ENCODE assay signal across 25 cellular contexts in the genomic region with DNA sequence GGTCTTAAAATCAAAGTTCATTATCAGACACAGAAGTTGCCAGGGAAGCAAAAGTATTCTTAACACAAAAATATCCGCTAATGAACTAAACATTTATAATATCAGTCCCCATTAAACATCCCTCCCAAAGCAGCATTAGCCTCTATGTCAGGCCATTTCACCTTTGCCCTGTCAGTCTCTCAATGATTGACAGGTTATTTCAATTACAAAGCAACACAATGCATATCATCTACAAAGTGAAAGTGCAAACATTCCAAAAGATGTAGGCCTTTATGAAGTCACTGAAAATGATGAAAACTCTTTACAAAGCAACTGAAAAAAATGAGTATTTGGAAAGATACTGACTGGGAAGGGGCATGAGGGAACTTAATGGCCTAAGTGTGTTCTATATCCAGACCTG. TPM values are rescaled to one million over a fixed set of nuclear protein-coding genes. Genes with fewer than 3 reads are reported as not detected.
A peak's percentile ranks its signal among the peaks of the same experiment; 100 is the strongest.
DNase-seq lines count a peak whose midpoint lies in the region; ATAC-seq, FAIRE-seq and TF ChIP-seq lines count a peak whose summit lies in the region.
"Had no signal": no experiment of that assay in that cellular context is flagged by ENCODE, and none has a peak within 500 bp of the region (broad histone marks: within the 10 kb centered on the region; RNA-seq: fewer than 3 reads in every experiment).

No MANE protein-coding gene starts in this region.

- CTCF ChIA-PET in HepG2 (lab: Yijun Ruan, JAX; ENCODE audit: low intra/inter-chr PET ratio, low total read pairs): no interaction called here

- in situ Hi-C loops in HepG2 (cut with HindIII; ENCODE audit: extremely low pct_ligation_motif_present, low pct_unique_long_range_greater_than_20kb): no loop called here

- POLR2A ChIA-PET in HepG2 (lab: Yijun Ruan, JAX): interaction anchor here (1.3 kb wide), 1 partner anchor 15 kb away, joined by 3 read pairs; no protein-coding TSS in a partner anchor

- no TSS peak for BruUV-seq in HepG2 (replicated peaks; lab: Mats Ljungman, UMichigan)

- H3K4me3 ChIP-seq in HepG2 (replicated peaks in 1 of 3; ENCODE audit: insufficient read depth in 1 of 3, low read depth in 2 of 3, low read length in 3 of 3) (no peak overlapping the region), right lobe of liver (no peak overlapping the region), astrocyte (ENCODE audit: insufficient read depth, low read depth, low read length) (no peak overlapping the region), testis (no peak overlapping the region)
- H3K4me3 ChIP-seq: A549; BLaER1 treated with 17β-estradiol and CSF1 and Interleukin-3, amounts not matched to agents 10 nM and 100 nM; GM23338 had no signal

- H3K4me3 Mint-ChIP-seq in astrocyte (ENCODE audit: unreplicated experiment): peak overlapping the region; percentile 62
- H3K4me3 Mint-ChIP-seq: CD14-positive monocyte; CD4-positive, alpha-beta T cell; CD8-positive, alpha-beta memory T cell; GM23338; H9; HFFc6 had no signal

- no peak overlapping the region for H2AFZ ChIP-seq in HepG2 (ENCODE audit: low read length)
- H2AFZ ChIP-seq in astrocyte (ENCODE audit: low read depth, low read length): no peak overlapping the region
- H2AFZ ChIP-seq: GM23338 had no signal

- no peak for TF ChIP-seq POLR2A in HepG2 (IDR thresholded peaks at IDR 0.05; ENCODE audit: insufficient read depth in 1 of 2, low read depth in 2 of 2, low read length in 2 of 2)
- TF ChIP-seq POLR2A in right lobe of liver (IDR thresholded peaks at IDR 0.05): no peak
- TF ChIP-seq POLR2A in testis (IDR thresholded peaks at IDR 0.05): no peak

- ATAC-seq in HepG2 (peak; percentile 64), right lobe of liver (no peak), left colon (peak; percentile 34)
- ATAC-seq: A549, GM23338, HCT116 had no signal

- no peak for FAIRE-seq in HepG2 (lab: Jason Lieb, UNC)
- FAIRE-seq in astrocyte (lab: Jason Lieb, UNC): no peak
- FAIRE-seq: A549, G401.6, GM12892 had no signal

- WGBS in HepG2 (ENCODE audit: low lambda C conversion rate): 88% methylated on average over 1 of the region's 1 CpG
- WGBS in right lobe of liver (ENCODE audit: insufficient coverage, low coverage, low lambda C conversion rate, missing lambda C conversion rate): 100% methylated on average over 1 of the region's 1 CpG
- 86 to 94% methylated on average over 1 of the region's 1 CpG for WGBS in testis, 2 donors

- H3K4me1 ChIP-seq in HepG2 (ENCODE audit: insufficient read depth, low read length) (peaks cover 27% of the 10 kb centered on the region), right lobe of liver (no peaks in the 10 kb centered on the region), astrocyte (ENCODE audit: insufficient read depth, low read length) (no peaks in the 10 kb centered on the region), testis (peaks cover 3% of the 10 kb centered on the region)
- H3K4me1 ChIP-seq: BE2C had no signal

- peaks cover 59% of the 10 kb centered on the region for H3K4me1 Mint-ChIP-seq in astrocyte (ENCODE audit: low read depth, unreplicated experiment)
- H3K4me1 Mint-ChIP-seq: CD14-positive monocyte; CD8-positive, alpha-beta memory T cell had no signal

- TF ChIP-seq RAD21 in HepG2 (CRISPR knock-in tag; IDR thresholded peaks at IDR 0.05): no peak

- intact Hi-C loops in HepG2 (cut with micrococcal nuclease; ENCODE audit: unreplicated experiment) (no loop called here), right lobe of liver (cut with DNase I) (no loop called here), left colon (cut with DNase I, micrococcal nuclease) (no loop called here), testis (cut with DNase I; ENCODE audit: low total_unique reads) (no loop called here)

- H3K4me2 ChIP-seq in HepG2 (ENCODE audit: low read depth, low read length): no peak overlapping the region
- H3K4me2 ChIP-seq in astrocyte (ENCODE audit: low read length): no peak overlapping the region
- H3K4me2 ChIP-seq: A549; BLaER1 treated with 17β-estradiol and CSF1 and Interleukin-3, amounts not matched to agents 10 nM and 100 nM; GM23338 had no signal

- no peak overlapping the region for H3K27ac ChIP-seq in HepG2 (ENCODE audit: extremely low read length, insufficient read depth, low read length)
- no peak overlapping the region for H3K27ac ChIP-seq in right lobe of liver
- H3K27ac ChIP-seq in astrocyte (ENCODE audit: low read depth, low read length): no peak overlapping the region
- H3K27ac ChIP-seq in testis: peak overlapping the region; percentile 16 to 42
- H3K27ac ChIP-seq: A549; BLaER1 treated with 17β-estradiol and CSF1 and Interleukin-3, amounts not matched to agents 10 nM and 100 nM had no signal

- H3K27me3 Mint-ChIP-seq in astrocyte (ENCODE audit: low read depth, unreplicated experiment): no peaks in the 10 kb centered on the region

- peak overlapping the region; percentile 79 for H3K27ac Mint-ChIP-seq in astrocyte (ENCODE audit: unreplicated experiment)
- H3K27ac Mint-ChIP-seq: CD14-positive monocyte; CD4-positive, alpha-beta T cell; CD8-positive, alpha-beta memory T cell; H9; HFFc6 had no signal

- H3K36me3 Mint-ChIP-seq in astrocyte (ENCODE audit: low read depth, unreplicated experiment): peaks cover 24% of the 10 kb centered on the region
- H3K36me3 Mint-ChIP-seq: CD14-positive monocyte had no signal

- H3K9me3 Mint-ChIP-seq in astrocyte (ENCODE audit: unreplicated experiment): no peaks in the 10 kb centered on the region
- H3K9me3 Mint-ChIP-seq: CD4-positive, alpha-beta T cell; GM23338; HFFc6 had no signal

- H3K79me2 ChIP-seq in HepG2 (ENCODE audit: insufficient read depth, low read length) (peaks cover 80% of the 10 kb centered on the region), astrocyte (ENCODE audit: insufficient read depth, low read length) (peaks cover 99% of the 10 kb centered on the region)

- H4K20me1 ChIP-seq in HepG2 (ENCODE audit: insufficient read depth, low read length) (peaks cover 4% of the 10 kb centered on the region; the same call in 1 of the 2 replicates), astrocyte (ENCODE audit: insufficient read depth, low read length) (peaks cover 95% of the 10 kb centered on the region)

- H3K27me3 ChIP-seq in HepG2 (ENCODE audit: control insufficient read depth in 1 of 2, insufficient read depth in 2 of 2, low read length in 2 of 2) (no peaks in the 10 kb centered on the region), right lobe of liver (no peaks in the 10 kb centered on the region), astrocyte (ENCODE audit: insufficient read depth, low read length) (no peaks in the 10 kb centered on the region), testis (no peaks in the 10 kb centered on the region)
- H3K27me3 ChIP-seq: BE2C; BLaER1 treated with 17β-estradiol and CSF1 and Interleukin-3, amounts not matched to agents 10 nM and 100 nM had no signal

- TF ChIP-seq CTCF in HepG2 (CRISPR knock-in tag; IDR thresholded peaks at IDR 0.05): no peak
- no peak for TF ChIP-seq CTCF in right lobe of liver (IDR thresholded peaks at IDR 0.05)
- no peak for TF ChIP-seq CTCF in astrocyte (IDR thresholded peaks at IDR 0.05; ENCODE audit: insufficient read depth, low read depth, low read length)
- TF ChIP-seq CTCF in testis (IDR thresholded peaks at IDR 0.05): no peak

- H3K36me3 ChIP-seq in HepG2 (replicated peaks in 1 of 2; ENCODE audit: control insufficient read depth in 1 of 2, insufficient read depth in 2 of 2, low read length in 2 of 2) (peaks cover 0 to 11% of the 10 kb centered on the region in 2 experiments; a peak in 3 of 5 replicates), right lobe of liver (no peaks in the 10 kb centered on the region), astrocyte (ENCODE audit: insufficient read depth, low read length) (peaks cover 19% of the 10 kb centered on the region), testis (ENCODE audit: low read depth, missing control alignments) (no peaks in the 10 kb centered on the region)

- DNase-seq in HepG2 (ENCODE audit: low spot score) (peak; percentile 55), right lobe of liver (no peak), astrocyte (ENCODE audit: low read depth) (no peak), left colon (no peak), testis (no peak), T-helper 1 cell (no peak), NOMO-1 treated with dmso at 0.1 percent for 144 hours (lab: John Stamatoyannopoulos, UW; ENCODE audit: unreplicated experiment) (no peak), HPDE6-E6E7 (ENCODE audit: extremely low spot score) (no peak)
- DNase-seq: 8988T; ACHN; AML-193; BE2C; CD4-positive, alpha-beta T cell; CD8-positive, alpha-beta memory T cell; DMS153; DND-41; H9; HFFc6 had no signal

- TF ChIP-seq EP300 in HepG2 (IDR thresholded peaks at IDR 0.05; ENCODE audit: low read depth in 2 of 2, low read length in 2 of 2) (no peak), HepG2 (CRISPR knock-in tag; IDR thresholded peaks at IDR 0.05; ENCODE audit: borderline replicate concordance) (no peak)

- H3K9ac ChIP-seq in HepG2 (ENCODE audit: insufficient read depth, low read depth, low read length) (no peak overlapping the region), astrocyte (ENCODE audit: low read length) (no peak overlapping the region)
- H3K9ac ChIP-seq: BLaER1 treated with 17β-estradiol and CSF1 and Interleukin-3, amounts not matched to agents 10 nM and 100 nM had no signal

- no peaks in the 10 kb centered on the region for H3K9me3 ChIP-seq in HepG2 (ENCODE audit: low read length)
- no peaks in the 10 kb centered on the region for H3K9me3 ChIP-seq in right lobe of liver
- no peaks in the 10 kb centered on the region for H3K9me3 ChIP-seq in astrocyte (ENCODE audit: insufficient read depth, low read depth, low read length)
- H3K9me3 ChIP-seq in testis: no peaks in the 10 kb centered on the region
- H3K9me3 ChIP-seq: BE2C had no signal

RNA-seq across cellular contexts. Expression of a gene that starts 14.1 kb away (rescaled TPM):
- total RNA-seq in HepG2 (2016; rRNA removed; fragmentation: Illumina TruSeq; extraction: Trizol) (58.3 and 60.2 TPM in 2 replicates), right lobe of liver (10 to 100 TPM in 5 of 6 experiments, 1 to 10 TPM in 1; 9.0 to 33.2 (median 20.8) TPM), astrocyte (749 and 829 TPM in 2 replicates), left colon (10 to 100 TPM; 29.7 to 43.3 TPM), testis (100 to 1,000 TPM; 122 to 132 TPM)
- total RNA-seq in HepG2 (2016; cell fraction: cytosol; rRNA removed; fragmentation: Illumina TruSeq; extraction: Trizol; ENCODE audit: low read depth): 12.4 and 12.9 TPM in 2 replicates
- 52.4 and 56.6 TPM in 2 replicates for total RNA-seq in HepG2 (2016; cell fraction: insoluble cytoplasmic fraction; rRNA removed; fragmentation: Illumina TruSeq; extraction: Trizol)
- 39.4 and 43.3 TPM in 2 replicates for total RNA-seq in HepG2 (2016; cell fraction: membrane; rRNA removed; fragmentation: Illumina TruSeq; extraction: Trizol)
- total RNA-seq in HepG2 (2016; cell fraction: nucleus; rRNA removed; fragmentation: Illumina TruSeq; extraction: Trizol): 34.5 and 40.2 TPM in 2 replicates
- polyA plus RNA-seq in HepG2 (2011; rRNA removed) (21.9 and 22.1 TPM in 2 replicates), testis (ENCODE audit: insufficient read depth, low read depth, low replicate concordance) (84.3 TPM)
- polyA plus RNA-seq in HepG2 (2011; cell fraction: cytosol; rRNA removed): 8.7 and 16.5 TPM in 2 replicates
- 15.6 and 18.2 TPM in 2 replicates for polyA plus RNA-seq in HepG2 (2011; cell fraction: nucleus; rRNA removed)
- polyA plus RNA-seq in HepG2 (2012): 33.3 and 35.6 TPM in 2 replicates
- polyA plus RNA-seq in HepG2 (2016; cell fraction: cytosol; fragmentation: Illumina TruSeq; extraction: Trizol; ENCODE audit: low read depth): 5.6 and 6.6 TPM in 2 replicates
- 56.7 and 61.8 TPM in 2 replicates for polyA plus RNA-seq in HepG2 (2016; cell fraction: insoluble cytoplasmic fraction; fragmentation: Illumina TruSeq; extraction: Trizol; ENCODE audit: low read depth)
- polyA plus RNA-seq in HepG2 (2016; cell fraction: membrane; fragmentation: Illumina TruSeq; extraction: Trizol; ENCODE audit: low read depth): 22.3 and 23.2 TPM in 2 replicates
- 42.6 and 45.8 TPM in 2 replicates for polyA plus RNA-seq in HepG2 (2016; cell fraction: nucleus; fragmentation: Illumina TruSeq; extraction: Trizol; ENCODE audit: insufficient read depth, low read depth)
- 28.4 and 36.9 TPM in 2 replicates for polyA minus RNA-seq in HepG2 (2011; rRNA and poly(A)+ RNA removed; ENCODE audit: low replicate concordance)
- polyA minus RNA-seq in HepG2 (2011; cell fraction: cytosol; rRNA and poly(A)+ RNA removed): 31.7 and 36.5 TPM in 2 replicates
- polyA minus RNA-seq in HepG2 (2011; cell fraction: nucleus; rRNA and poly(A)+ RNA removed): 39.4 and 49.1 TPM in 2 replicates
- total RNA-seq: CD4-positive, alpha-beta T cell had no signal
- polyA plus RNA-seq: CD14-positive monocyte; CD8-positive, alpha-beta memory T cell had no signal

Comparison
In these comparisons a context has a peak if more than half of its experiments do, and no peak if none do; other contexts are left out.
1. ATAC-seq: peak in HepG2 (single experiment) and left colon (single experiment); none in right lobe of liver (0 of 4).
2. H3K27ac ChIP-seq: peak in testis (2 of 2); none in HepG2 (single experiment), right lobe of liver (0 of 3) and astrocyte (single experiment).